In the genomic region with DNA sequence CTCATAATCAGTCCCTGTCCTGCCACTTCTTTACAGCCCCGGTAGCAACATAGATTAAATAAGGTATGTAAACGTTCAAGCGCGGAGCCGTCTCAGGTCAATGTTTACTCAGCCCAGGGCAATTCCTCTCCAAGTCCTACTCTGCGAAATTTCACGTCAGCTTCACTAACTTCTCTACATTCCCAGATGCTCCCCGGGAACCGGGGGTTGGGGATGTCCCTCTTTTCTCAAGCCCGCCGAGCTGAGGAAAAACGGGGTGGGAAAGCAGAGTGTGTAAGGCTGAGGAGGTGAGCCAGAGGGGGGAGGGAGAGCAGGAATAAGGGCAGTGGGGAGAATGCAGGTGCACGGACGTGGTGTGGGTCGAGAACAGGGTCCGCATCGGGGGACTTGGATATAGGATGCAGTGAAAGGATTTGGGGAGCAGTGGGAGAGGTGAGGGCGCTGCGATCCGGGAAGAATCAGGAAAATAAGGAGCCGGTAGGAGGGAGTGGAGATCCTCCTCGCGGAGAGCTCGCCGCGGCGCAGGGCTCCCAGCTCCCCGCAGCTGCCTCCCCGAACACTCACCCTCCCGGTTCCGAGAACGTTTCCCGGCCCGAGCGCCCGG, we compare ENCODE assay signal across 1 cellular context.
TF ChIP-seq lines count a peak whose summit lies in the region.

No MANE protein-coding gene starts in this region.

TF ChIP-seq in HepG2, 621 proteins besides CTCF, POLR2A, EP300 and RAD21 (continued from another document and continues in another):
- TF ChIP-seq, protein P1, sequence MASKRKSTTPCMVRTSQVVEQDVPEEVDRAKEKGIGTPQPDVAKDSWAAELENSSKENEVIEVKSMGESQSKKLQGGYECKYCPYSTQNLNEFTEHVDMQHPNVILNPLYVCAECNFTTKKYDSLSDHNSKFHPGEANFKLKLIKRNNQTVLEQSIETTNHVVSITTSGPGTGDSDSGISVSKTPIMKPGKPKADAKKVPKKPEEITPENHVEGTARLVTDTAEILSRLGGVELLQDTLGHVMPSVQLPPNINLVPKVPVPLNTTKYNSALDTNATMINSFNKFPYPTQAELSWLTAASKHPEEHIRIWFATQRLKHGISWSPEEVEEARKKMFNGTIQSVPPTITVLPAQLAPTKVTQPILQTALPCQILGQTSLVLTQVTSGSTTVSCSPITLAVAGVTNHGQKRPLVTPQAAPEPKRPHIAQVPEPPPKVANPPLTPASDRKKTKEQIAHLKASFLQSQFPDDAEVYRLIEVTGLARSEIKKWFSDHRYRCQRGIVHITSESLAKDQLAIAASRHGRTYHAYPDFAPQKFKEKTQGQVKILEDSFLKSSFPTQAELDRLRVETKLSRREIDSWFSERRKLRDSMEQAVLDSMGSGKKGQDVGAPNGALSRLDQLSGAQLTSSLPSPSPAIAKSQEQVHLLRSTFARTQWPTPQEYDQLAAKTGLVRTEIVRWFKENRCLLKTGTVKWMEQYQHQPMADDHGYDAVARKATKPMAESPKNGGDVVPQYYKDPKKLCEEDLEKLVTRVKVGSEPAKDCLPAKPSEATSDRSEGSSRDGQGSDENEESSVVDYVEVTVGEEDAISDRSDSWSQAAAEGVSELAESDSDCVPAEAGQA (IDR thresholded peaks at IDR 0.05; ENCODE audit: low read depth): no peak; the same call in 1 of the 2 replicates
- TF ChIP-seq, protein P1 (CRISPR knock-in tag; IDR thresholded peaks at IDR 0.05; ENCODE audit: borderline replicate concordance): 0 out of 2 replicates have a peak, but pooled peaks have one; percentile 17
- TF ChIP-seq PLRG1 (conservative IDR thresholded peaks at IDR 0.05): no peak
- TF ChIP-seq ZNF782 (CRISPR knock-in tag; IDR thresholded peaks at IDR 0.05; ENCODE audit: borderline replicate concordance): peak; percentile 93; the same call in 1 of the 2 replicates
- TF ChIP-seq ZBTB1 (CRISPR knock-in tag; IDR thresholded peaks at IDR 0.05; ENCODE audit: borderline replicate concordance): no peak
- TF ChIP-seq SMAD1 (CRISPR knock-in tag; IDR thresholded peaks at IDR 0.05; ENCODE audit: borderline replicate concordance, low read depth): no peak; the same call in 1 of the 2 replicates
- peak; percentile 67; the same call in 1 of the 2 replicates for TF ChIP-seq SMAD3 (CRISPR knock-in tag; IDR thresholded peaks at IDR 0.05)
- peak; percentile 14; the same call in 1 of the 2 replicates for TF ChIP-seq ERF (CRISPR knock-in tag; IDR thresholded peaks at IDR 0.05)
- no peak for TF ChIP-seq ZNF768 (CRISPR knock-in tag; IDR thresholded peaks at IDR 0.05)
- TF ChIP-seq, protein P2, sequence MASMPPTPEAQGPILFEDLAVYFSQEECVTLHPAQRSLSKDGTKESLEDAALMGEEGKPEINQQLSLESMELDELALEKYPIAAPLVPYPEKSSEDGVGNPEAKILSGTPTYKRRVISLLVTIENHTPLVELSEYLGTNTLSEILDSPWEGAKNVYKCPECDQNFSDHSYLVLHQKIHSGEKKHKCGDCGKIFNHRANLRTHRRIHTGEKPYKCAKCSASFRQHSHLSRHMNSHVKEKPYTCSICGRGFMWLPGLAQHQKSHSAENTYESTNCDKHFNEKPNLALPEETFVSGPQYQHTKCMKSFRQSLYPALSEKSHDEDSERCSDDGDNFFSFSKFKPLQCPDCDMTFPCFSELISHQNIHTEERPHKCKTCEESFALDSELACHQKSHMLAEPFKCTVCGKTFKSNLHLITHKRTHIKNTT (CRISPR knock-in tag; IDR thresholded peaks at IDR 0.05): no peak
- no peak for TF ChIP-seq SMAD9 (CRISPR knock-in tag; IDR thresholded peaks at IDR 0.05)
- TF ChIP-seq, protein P3, sequence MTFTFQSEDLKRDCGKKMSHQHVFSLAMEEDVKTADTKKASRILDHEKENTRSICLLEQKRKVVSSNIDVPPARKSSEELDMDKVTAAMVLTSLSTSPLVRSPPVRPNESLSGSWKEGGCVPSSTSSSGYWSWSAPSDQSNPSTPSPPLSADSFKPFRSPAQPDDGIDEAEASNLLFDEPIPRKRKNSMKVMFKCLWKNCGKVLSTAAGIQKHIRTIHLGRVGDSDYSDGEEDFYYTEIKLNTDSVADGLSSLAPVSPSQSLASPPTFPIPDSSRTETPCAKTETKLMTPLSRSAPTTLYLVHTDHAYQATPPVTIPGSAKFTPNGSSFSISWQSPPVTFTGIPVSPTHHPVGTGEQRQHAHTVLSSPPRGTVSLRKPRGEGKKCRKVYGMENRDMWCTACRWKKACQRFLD (CRISPR knock-in tag; IDR thresholded peaks at IDR 0.05; ENCODE audit: borderline replicate concordance): no peak; the same call in 1 of the 2 replicates
- 0 out of 2 replicates have a peak, but pooled peaks have one; percentile 47 for TF ChIP-seq ZFP62 (CRISPR knock-in tag; IDR thresholded peaks at IDR 0.05)
- TF ChIP-seq, protein P4, sequence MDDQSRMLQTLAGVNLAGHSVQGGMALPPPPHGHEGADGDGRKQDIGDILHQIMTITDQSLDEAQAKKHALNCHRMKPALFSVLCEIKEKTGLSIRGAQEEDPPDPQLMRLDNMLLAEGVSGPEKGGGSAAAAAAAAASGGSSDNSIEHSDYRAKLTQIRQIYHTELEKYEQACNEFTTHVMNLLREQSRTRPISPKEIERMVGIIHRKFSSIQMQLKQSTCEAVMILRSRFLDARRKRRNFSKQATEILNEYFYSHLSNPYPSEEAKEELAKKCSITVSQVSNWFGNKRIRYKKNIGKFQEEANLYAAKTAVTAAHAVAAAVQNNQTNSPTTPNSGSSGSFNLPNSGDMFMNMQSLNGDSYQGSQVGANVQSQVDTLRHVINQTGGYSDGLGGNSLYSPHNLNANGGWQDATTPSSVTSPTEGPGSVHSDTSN (CRISPR knock-in tag; IDR thresholded peaks at IDR 0.05; ENCODE audit: borderline replicate concordance): no peak
- no peak for TF ChIP-seq ZNF562 (CRISPR knock-in tag; IDR thresholded peaks at IDR 0.05; ENCODE audit: borderline replicate concordance)
- TF ChIP-seq, protein P5, sequence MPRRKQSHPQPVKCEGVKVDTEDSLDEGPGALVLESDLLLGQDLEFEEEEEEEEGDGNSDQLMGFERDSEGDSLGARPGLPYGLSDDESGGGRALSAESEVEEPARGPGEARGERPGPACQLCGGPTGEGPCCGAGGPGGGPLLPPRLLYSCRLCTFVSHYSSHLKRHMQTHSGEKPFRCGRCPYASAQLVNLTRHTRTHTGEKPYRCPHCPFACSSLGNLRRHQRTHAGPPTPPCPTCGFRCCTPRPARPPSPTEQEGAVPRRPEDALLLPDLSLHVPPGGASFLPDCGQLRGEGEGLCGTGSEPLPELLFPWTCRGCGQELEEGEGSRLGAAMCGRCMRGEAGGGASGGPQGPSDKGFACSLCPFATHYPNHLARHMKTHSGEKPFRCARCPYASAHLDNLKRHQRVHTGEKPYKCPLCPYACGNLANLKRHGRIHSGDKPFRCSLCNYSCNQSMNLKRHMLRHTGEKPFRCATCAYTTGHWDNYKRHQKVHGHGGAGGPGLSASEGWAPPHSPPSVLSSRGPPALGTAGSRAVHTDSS (CRISPR knock-in tag; conservative IDR thresholded peaks at IDR 0.05): no peak
- no peak for TF ChIP-seq CBX5 (CRISPR knock-in tag; IDR thresholded peaks at IDR 0.05; ENCODE audit: borderline replicate concordance)
- TF ChIP-seq, protein P6, sequence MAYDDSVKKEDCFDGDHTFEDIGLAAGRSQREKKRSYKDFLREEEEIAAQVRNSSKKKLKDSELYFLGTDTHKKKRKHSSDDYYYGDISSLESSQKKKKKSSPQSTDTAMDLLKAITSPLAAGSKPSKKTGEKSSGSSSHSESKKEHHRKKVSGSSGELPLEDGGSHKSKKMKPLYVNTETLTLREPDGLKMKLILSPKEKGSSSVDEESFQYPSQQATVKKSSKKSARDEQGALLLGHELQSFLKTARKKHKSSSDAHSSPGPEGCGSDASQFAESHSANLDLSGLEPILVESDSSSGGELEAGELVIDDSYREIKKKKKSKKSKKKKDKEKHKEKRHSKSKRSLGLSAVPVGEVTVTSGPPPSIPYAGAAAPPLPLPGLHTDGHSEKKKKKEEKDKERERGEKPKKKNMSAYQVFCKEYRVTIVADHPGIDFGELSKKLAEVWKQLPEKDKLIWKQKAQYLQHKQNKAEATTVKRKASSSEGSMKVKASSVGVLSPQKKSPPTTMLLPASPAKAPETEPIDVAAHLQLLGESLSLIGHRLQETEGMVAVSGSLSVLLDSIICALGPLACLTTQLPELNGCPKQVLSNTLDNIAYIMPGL (CRISPR knock-in tag; IDR thresholded peaks at IDR 0.05; ENCODE audit: borderline replicate concordance in 1 of 2, low read depth in 1 of 2): peak; percentile 30 to 32; a peak in 2 of 4 replicates
- TF ChIP-seq ZNF615 (CRISPR knock-in tag; IDR thresholded peaks at IDR 0.05; ENCODE audit: borderline replicate concordance): 0 out of 2 replicates have a peak, but pooled peaks have one; percentile 61
- TF ChIP-seq ELF4 (CRISPR knock-in tag; IDR thresholded peaks at IDR 0.05; ENCODE audit: borderline replicate concordance): 0 out of 2 replicates have a peak, but pooled peaks have one; percentile 65
- TF ChIP-seq RORA (CRISPR knock-in tag; IDR thresholded peaks at IDR 0.05): no peak
- TF ChIP-seq, protein P7, sequence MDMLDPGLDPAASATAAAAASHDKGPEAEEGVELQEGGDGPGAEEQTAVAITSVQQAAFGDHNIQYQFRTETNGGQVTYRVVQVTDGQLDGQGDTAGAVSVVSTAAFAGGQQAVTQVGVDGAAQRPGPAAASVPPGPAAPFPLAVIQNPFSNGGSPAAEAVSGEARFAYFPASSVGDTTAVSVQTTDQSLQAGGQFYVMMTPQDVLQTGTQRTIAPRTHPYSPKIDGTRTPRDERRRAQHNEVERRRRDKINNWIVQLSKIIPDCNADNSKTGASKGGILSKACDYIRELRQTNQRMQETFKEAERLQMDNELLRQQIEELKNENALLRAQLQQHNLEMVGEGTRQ (IDR thresholded peaks at IDR 0.05; ENCODE audit: low read depth, low read length): no peak
- TF ChIP-seq, protein P7 (CRISPR knock-in tag; IDR thresholded peaks at IDR 0.05; ENCODE audit: borderline replicate concordance): no peak
- TF ChIP-seq, protein P8, sequence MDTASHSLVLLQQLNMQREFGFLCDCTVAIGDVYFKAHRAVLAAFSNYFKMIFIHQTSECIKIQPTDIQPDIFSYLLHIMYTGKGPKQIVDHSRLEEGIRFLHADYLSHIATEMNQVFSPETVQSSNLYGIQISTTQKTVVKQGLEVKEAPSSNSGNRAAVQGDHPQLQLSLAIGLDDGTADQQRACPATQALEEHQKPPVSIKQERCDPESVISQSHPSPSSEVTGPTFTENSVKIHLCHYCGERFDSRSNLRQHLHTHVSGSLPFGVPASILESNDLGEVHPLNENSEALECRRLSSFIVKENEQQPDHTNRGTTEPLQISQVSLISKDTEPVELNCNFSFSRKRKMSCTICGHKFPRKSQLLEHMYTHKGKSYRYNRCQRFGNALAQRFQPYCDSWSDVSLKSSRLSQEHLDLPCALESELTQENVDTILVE (CRISPR knock-in tag; IDR thresholded peaks at IDR 0.05): peak; percentile 73
- TF ChIP-seq, protein P9, sequence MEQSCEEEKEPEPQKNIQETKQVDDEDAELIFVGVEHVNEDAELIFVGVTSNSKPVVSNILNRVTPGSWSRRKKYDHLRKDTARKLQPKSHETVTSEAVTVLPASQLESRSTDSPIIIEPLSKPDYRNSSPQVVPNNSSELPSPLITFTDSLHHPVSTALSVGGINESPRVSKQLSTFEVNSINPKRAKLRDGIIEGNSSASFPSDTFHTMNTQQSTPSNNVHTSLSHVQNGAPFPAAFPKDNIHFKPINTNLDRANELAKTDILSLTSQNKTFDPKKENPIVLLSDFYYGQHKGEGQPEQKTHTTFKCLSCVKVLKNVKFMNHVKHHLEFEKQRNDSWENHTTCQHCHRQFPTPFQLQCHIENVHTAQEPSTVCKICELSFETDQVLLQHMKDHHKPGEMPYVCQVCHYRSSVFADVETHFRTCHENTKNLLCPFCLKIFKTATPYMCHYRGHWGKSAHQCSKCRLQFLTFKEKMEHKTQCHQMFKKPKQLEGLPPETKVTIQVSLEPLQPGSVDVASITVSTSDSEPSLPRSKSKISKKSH (CRISPR knock-in tag; IDR thresholded peaks at IDR 0.05; ENCODE audit: borderline replicate concordance): no peak
- TF ChIP-seq ZNF672 (CRISPR knock-in tag; IDR thresholded peaks at IDR 0.05): no peak
- TF ChIP-seq, protein P10, sequence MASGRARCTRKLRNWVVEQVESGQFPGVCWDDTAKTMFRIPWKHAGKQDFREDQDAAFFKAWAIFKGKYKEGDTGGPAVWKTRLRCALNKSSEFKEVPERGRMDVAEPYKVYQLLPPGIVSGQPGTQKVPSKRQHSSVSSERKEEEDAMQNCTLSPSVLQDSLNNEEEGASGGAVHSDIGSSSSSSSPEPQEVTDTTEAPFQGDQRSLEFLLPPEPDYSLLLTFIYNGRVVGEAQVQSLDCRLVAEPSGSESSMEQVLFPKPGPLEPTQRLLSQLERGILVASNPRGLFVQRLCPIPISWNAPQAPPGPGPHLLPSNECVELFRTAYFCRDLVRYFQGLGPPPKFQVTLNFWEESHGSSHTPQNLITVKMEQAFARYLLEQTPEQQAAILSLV (CRISPR knock-in tag; IDR thresholded peaks at IDR 0.05; ENCODE audit: borderline replicate concordance): peak; percentile 29
- peak; percentile 24; the same call in 1 of the 2 replicates for TF ChIP-seq FOSL2 (CRISPR knock-in tag; IDR thresholded peaks at IDR 0.05)
- TF ChIP-seq ZFYVE20 (CRISPR knock-in tag; IDR thresholded peaks at IDR 0.05; ENCODE audit: borderline replicate concordance, low read depth): no peak
- TF ChIP-seq KDM5A (IDR thresholded peaks at IDR 0.05; ENCODE audit: borderline replicate concordance, low read length): peak; percentile 30; the same call in 1 of the 2 replicates
- TF ChIP-seq, protein P11, sequence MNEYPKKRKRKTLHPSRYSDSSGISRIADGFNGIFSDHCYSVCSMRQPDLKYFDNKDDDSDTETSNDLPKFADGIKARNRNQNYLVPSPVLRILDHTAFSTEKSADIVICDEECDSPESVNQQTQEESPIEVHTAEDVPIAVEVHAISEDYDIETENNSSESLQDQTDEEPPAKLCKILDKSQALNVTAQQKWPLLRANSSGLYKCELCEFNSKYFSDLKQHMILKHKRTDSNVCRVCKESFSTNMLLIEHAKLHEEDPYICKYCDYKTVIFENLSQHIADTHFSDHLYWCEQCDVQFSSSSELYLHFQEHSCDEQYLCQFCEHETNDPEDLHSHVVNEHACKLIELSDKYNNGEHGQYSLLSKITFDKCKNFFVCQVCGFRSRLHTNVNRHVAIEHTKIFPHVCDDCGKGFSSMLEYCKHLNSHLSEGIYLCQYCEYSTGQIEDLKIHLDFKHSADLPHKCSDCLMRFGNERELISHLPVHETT (CRISPR knock-in tag; conservative IDR thresholded peaks at IDR 0.05): 0 out of 2 replicates have a peak, but pooled peaks have one; percentile 33
